In the genomic region with DNA sequence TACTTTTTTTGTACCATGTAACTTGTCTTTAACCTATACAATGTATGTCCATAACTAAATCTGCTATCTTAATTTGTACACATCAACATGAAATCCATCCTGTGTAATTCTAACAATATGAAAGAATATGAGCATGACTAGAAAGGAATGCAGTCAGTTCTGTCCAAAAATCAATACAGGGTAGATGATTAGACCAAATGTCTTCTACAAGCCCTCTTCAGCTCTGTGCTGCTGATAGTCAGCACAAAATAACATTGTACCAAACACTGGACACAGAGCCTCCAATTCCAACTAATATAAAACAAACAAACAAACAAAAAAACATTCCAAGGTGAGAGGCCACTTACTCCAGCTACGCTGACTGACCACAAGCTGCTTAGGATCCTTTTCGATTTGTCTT, we compare ENCODE assay signal across 23 cellular contexts.
"Had no signal": no experiment of that assay in that cellular context is flagged by ENCODE, and none has a peak within 500 bp of the region (broad histone marks: within the 10 kb centered on the region; RNA-seq: fewer than 3 reads in every experiment).

No MANE protein-coding gene starts in this region.

- H3K4me1 ChIP-seq: esophagus squamous epithelium, gastrocnemius medialis, heart right ventricle, left lung, lower lobe of right lung had no signal

- ATAC-seq: esophagus mucosa; gastrocnemius medialis; heart right ventricle; left cardiac atrium; left lung; left ventricle myocardium superior; lower lobe of right lung; naive thymus-derived CD4-positive, alpha-beta T cell had no signal

- H3K4me3 ChIP-seq: coronary artery, dorsolateral prefrontal cortex, esophagus squamous epithelium, gastrocnemius medialis, heart right ventricle, left lung, lower lobe of right lung had no signal

- H3K36me3 ChIP-seq: esophagus squamous epithelium, gastrocnemius medialis, heart right ventricle, left lung, lower lobe of right lung had no signal

- H3K27me3 ChIP-seq: esophagus squamous epithelium, gastrocnemius medialis, heart right ventricle, left lung had no signal

- H3K27ac ChIP-seq: coronary artery, dorsolateral prefrontal cortex, epithelial cell of prostate, esophagus squamous epithelium, gastrocnemius medialis, heart right ventricle, left lung, lower lobe of right lung had no signal

- H3K4me1 Mint-ChIP-seq: naive thymus-derived CD4-positive, alpha-beta T cell had no signal

- H3K4me3 Mint-ChIP-seq: naive thymus-derived CD4-positive, alpha-beta T cell had no signal

- H3K27ac Mint-ChIP-seq: naive thymus-derived CD4-positive, alpha-beta T cell had no signal

- DNase-seq: dermis blood vessel endothelial cell; dorsolateral prefrontal cortex; effector CD4-positive, alpha-beta T cell; effector memory CD4-positive, alpha-beta T cell; erythroblast; esophagus squamous epithelium; foreskin fibroblast; foreskin melanocyte; gastrocnemius medialis; glutamatergic neuron; head of caudate nucleus; heart right ventricle; hippocampal formation; left cardiac atrium; left lung; left ventricle myocardium superior; lower lobe of right lung; mesendoderm; midbrain; naive thymus-derived CD4-positive, alpha-beta T cell had no signal
